20 cellular contexts compared by ENCODE assay signal in genomic region chr18:5977022-5977421, GRCh38.
A peak's percentile ranks its signal among the peaks of the same experiment; 100 is the strongest.
DNase-seq lines count a peak whose midpoint lies in the region; ATAC-seq, FAIRE-seq and TF ChIP-seq lines count a peak whose summit lies in the region.
"Had no signal": no experiment of that assay in that cellular context is flagged by ENCODE, and none has a peak within 500 bp of the region (broad histone marks: within the 10 kb centered on the region; RNA-seq: fewer than 3 reads in every experiment).

No MANE protein-coding gene starts in this region.

- 0 out of 2 replicates have a peak overlapping the region, but pooled peaks have one; percentile 2 for H3K9ac ChIP-seq in Karpas-422 (ENCODE audit: low read length)
- H3K9ac ChIP-seq in neuronal stem cell (ENCODE audit: low read depth, low read length, poor library complexity) = no peak overlapping the region

- no peak overlapping the region for H4K91ac ChIP-seq in neuronal stem cell (ENCODE audit: low read depth, low read length, poor library complexity)

- H3K27me3 ChIP-seq in Karpas-422 (ENCODE audit: low read length) (no peaks in the 10 kb centered on the region), neuronal stem cell (ENCODE audit: control insufficient read depth in 3 of 3, insufficient read depth in 3 of 3, low read depth in 1 of 3, low read length in 3 of 3) (no peaks in the 10 kb centered on the region)

- H3K36me3 Mint-ChIP-seq in activated CD4-positive, alpha-beta T cell treated with anti-CD3 and anti-CD28 coated beads, Interleukin-2, amount 10 ng/mL, durations not matched to agents 24 days and 14 days (ENCODE audit: low read depth) = no peaks in the 10 kb centered on the region
- H3K36me3 Mint-ChIP-seq: CD4-positive, CD25-positive, alpha-beta regulatory T cell; CD8-positive, alpha-beta memory T cell had no signal

- H3K36me3 ChIP-seq in Karpas-422 (ENCODE audit: insufficient read depth, low read length) (no peaks in the 10 kb centered on the region), neuronal stem cell (replicated peaks in 1 of 2; ENCODE audit: control insufficient read depth in 2 of 2, insufficient read depth in 2 of 2, low read length in 2 of 2) (no peaks in the 10 kb centered on the region)
- H3K36me3 ChIP-seq: HAP-1 had no signal

- no peak for TF ChIP-seq POLR2A in GM12892 (IDR thresholded peaks at IDR 0.05; ENCODE audit: low read depth, low read length)

- no peak overlapping the region for H3K4me3 Mint-ChIP-seq in activated CD4-positive, alpha-beta T cell treated with anti-CD3 and anti-CD28 coated beads, Interleukin-2, amount 10 ng/mL, durations not matched to agents 24 days and 14 days
- H3K4me3 Mint-ChIP-seq: CD4-positive, CD25-positive, alpha-beta regulatory T cell; CD8-positive, alpha-beta memory T cell had no signal

- no peak overlapping the region for H2AK5ac ChIP-seq in neuronal stem cell (ENCODE audit: low read depth, low read length)

- no peak overlapping the region for H3K14ac ChIP-seq in neuronal stem cell (ENCODE audit: low read length)

- H3K79me1 ChIP-seq in neuronal stem cell (ENCODE audit: low read depth, low read length) = no peaks in the 10 kb centered on the region

- intact Hi-C loops in activated CD4-positive, alpha-beta T cell treated with anti-CD3 and anti-CD28 coated beads, Interleukin-2, amount 10 ng/mL, durations not matched to agents 24 days and 14 days (cut with micrococcal nuclease) = no loop called here

- no peak overlapping the region for H3K23ac ChIP-seq in neuronal stem cell (ENCODE audit: low read depth, low read length, poor library complexity)

- H3K4ac ChIP-seq in neuronal stem cell (ENCODE audit: low read length) = peak overlapping the region; percentile 37

- ATAC-seq in GM21529 (IDR thresholded peaks at IDR 0.05; ENCODE audit: unreplicated experiment) = no peak
- ATAC-seq in HG03469 (IDR thresholded peaks at IDR 0.05; ENCODE audit: unreplicated experiment) = no peak
- ATAC-seq: GM12878, K562 had no signal

- FAIRE-seq in GM12892 (lab: Jason Lieb, UNC) = peak; percentile 44
- FAIRE-seq: A204.1, GM12878, K562 had no signal

- H3K9me3 ChIP-seq in Karpas-422 (ENCODE audit: low read length) = no peaks in the 10 kb centered on the region; the same call in 1 of the 2 replicates
- no peaks in the 10 kb centered on the region for H3K9me3 ChIP-seq in neuronal stem cell (replicated peaks in 1 of 2; ENCODE audit: control insufficient read depth in 2 of 2, insufficient read depth in 1 of 2, low read depth in 1 of 2, low read length in 2 of 2)
- H3K9me3 ChIP-seq: HAP-1 had no signal

- H3K4me1 ChIP-seq in Karpas-422 (ENCODE audit: low read length) (peaks cover 87% of the 10 kb centered on the region), neuronal stem cell (ENCODE audit: control insufficient read depth in 2 of 2, insufficient read depth in 1 of 2, low read depth in 1 of 2, low read length in 2 of 2) (peaks cover 3 to 8% of the 10 kb centered on the region in 2 donors)
- H3K4me1 ChIP-seq: HAP-1 had no signal

- no peak overlapping the region for H3K4me2 ChIP-seq in Karpas-422 (ENCODE audit: low read depth, low read length, poor library complexity, severe bottlenecking)
- no peak overlapping the region for H3K4me2 ChIP-seq in neuronal stem cell (ENCODE audit: insufficient read depth, low read length, poor library complexity, severe bottlenecking)

- H2AFZ ChIP-seq in Karpas-422 (ENCODE audit: low read length) = no peak overlapping the region
- no peak overlapping the region for H2AFZ ChIP-seq in neuronal stem cell (ENCODE audit: low read length)

- DNase-seq in GM12892 (ENCODE audit: insufficient read length) (no peak), Karpas-422 (no peak), neuronal stem cell (ENCODE audit: low spot score) (no peak)
- no peak for DNase-seq in activated CD4-positive, alpha-beta T cell treated with anti-CD3 and anti-CD28 coated beads, Interleukin-2, amount 10 ng/mL, durations not matched to agents 24 days and 14 days
- DNase-seq in activated CD4-positive, alpha-beta T cell treated with anti-CD3 and anti-CD28 coated beads, Interleukin-2, amount 50 U/mL, for 4 hours = no peak
- DNase-seq: C1 segment of cervical spinal cord; CD4-positive, CD25-positive, alpha-beta regulatory T cell; CD8-positive, alpha-beta memory T cell; COR-L47; DMS 273 treated with DMSO at 0.1 percent for 48 hours; DMS53; DND-41; EL; GOT3 had no signal

- no peaks in the 10 kb centered on the region for H4K20me1 ChIP-seq in Karpas-422 (ENCODE audit: insufficient read depth, low read depth, low read length)

- no peak overlapping the region for H2BK15ac ChIP-seq in neuronal stem cell (ENCODE audit: low read length)

- no peak overlapping the region for H3K27ac ChIP-seq in Karpas-422 (ENCODE audit: low read length)
- H3K27ac ChIP-seq in neuronal stem cell (replicated peaks; ENCODE audit: low read length) = no peak overlapping the region

- WGBS in neuronal stem cell (ENCODE audit: extremely low coverage in 2 of 2, insufficient read length in 2 of 2, insufficient replicate concordance in 1 of 2), 2 donors = no CpG with 5 or more reads among the region's 4 CpGs

- no peaks in the 10 kb centered on the region for H3K9me3 Mint-ChIP-seq in activated CD4-positive, alpha-beta T cell treated with anti-CD3 and anti-CD28 coated beads, Interleukin-2, amount 10 ng/mL, durations not matched to agents 24 days and 14 days
- H3K9me3 Mint-ChIP-seq: CD8-positive, alpha-beta memory T cell had no signal

- H2BK5ac ChIP-seq in neuronal stem cell (ENCODE audit: low read length) = peak overlapping the region; percentile 54

- H3K27me3 Mint-ChIP-seq in activated CD4-positive, alpha-beta T cell treated with anti-CD3 and anti-CD28 coated beads, Interleukin-2, amount 10 ng/mL, durations not matched to agents 24 days and 14 days = peaks cover 4% of the 10 kb centered on the region
- H3K27me3 Mint-ChIP-seq: CD4-positive, CD25-positive, alpha-beta regulatory T cell; CD8-positive, alpha-beta memory T cell had no signal

- H2BK120ac ChIP-seq in neuronal stem cell (ENCODE audit: low read depth, low read length) = no peak overlapping the region

- no peak overlapping the region for H4K8ac ChIP-seq in neuronal stem cell (ENCODE audit: low read depth, low read length)

- H3K4me3 ChIP-seq in Karpas-422 (ENCODE audit: low read length) (no peak overlapping the region), neuronal stem cell (ENCODE audit: low read length in 2 of 2) (no peak overlapping the region)
- H3K4me3 ChIP-seq: GM12878, HAP-1, K562 had no signal

- no peak overlapping the region for H2BK12ac ChIP-seq in neuronal stem cell (ENCODE audit: low read length)

- peaks cover 11% of the 10 kb centered on the region for H3K4me1 Mint-ChIP-seq in activated CD4-positive, alpha-beta T cell treated with anti-CD3 and anti-CD28 coated beads, Interleukin-2, amount 10 ng/mL, durations not matched to agents 24 days and 14 days
- H3K4me1 Mint-ChIP-seq: CD4-positive, CD25-positive, alpha-beta regulatory T cell; CD8-positive, alpha-beta memory T cell had no signal

- H3K18ac ChIP-seq in neuronal stem cell (ENCODE audit: low read length) = no peak overlapping the region

- H3K79me2 ChIP-seq in Karpas-422 (ENCODE audit: low read length) = no peaks in the 10 kb centered on the region

- no peak overlapping the region for H3K27ac Mint-ChIP-seq in activated CD4-positive, alpha-beta T cell treated with anti-CD3 and anti-CD28 coated beads, Interleukin-2, amount 10 ng/mL, durations not matched to agents 24 days and 14 days
- H3K27ac Mint-ChIP-seq: CD4-positive, CD25-positive, alpha-beta regulatory T cell; CD8-positive, alpha-beta memory T cell had no signal

- no peaks in the 10 kb centered on the region for H3K9me2 ChIP-seq in Karpas-422 (replicated peaks; ENCODE audit: insufficient read depth, low read length)
